ENCODE assay signal across 8 cellular contexts in genomic region chr10:100184426-100185219, GRCh38. TPM values are rescaled to one million over a fixed set of nuclear protein-coding genes. Genes with fewer than 3 reads are reported as not detected.
DNase-seq lines count a peak whose midpoint lies in the region; ATAC-seq and TF ChIP-seq lines count a peak whose summit lies in the region.

No MANE protein-coding gene starts in this region.

- no peak overlapping the region for H3K27ac ChIP-seq in neural progenitor cell

- H3K9ac ChIP-seq in neural progenitor cell, result peak overlapping the region; percentile 44

- no peaks in the 10 kb centered on the region for H3K9me3 ChIP-seq in neural progenitor cell (ENCODE audit: low read depth)

- peaks cover 17% of the 10 kb centered on the region for H3K4me1 ChIP-seq in neural progenitor cell

- peak overlapping the region; percentile 83 for H2AFZ ChIP-seq in neural progenitor cell (replicated peaks)

- H3K79me2 ChIP-seq in neural progenitor cell (ENCODE audit: low read depth), result peaks cover 42% of the 10 kb centered on the region

- peaks cover 4% of the 10 kb centered on the region for H3K27me3 Mint-ChIP-seq in neural progenitor cell (ENCODE audit: insufficient read depth, low read depth)

- DNase-seq in D341Med (ENCODE audit: low spot score) (peak; percentile 30), HFF-Myc (ENCODE audit: extremely low read depth, low read depth) (no peak), SK-N-DZ (ENCODE audit: low spot score) (peak; percentile 44), epithelial cell of esophagus (ENCODE audit: low read depth) (peak; percentile 30), neural progenitor cell (ENCODE audit: low spot score) (peak; percentile 45), cortex of kidney (lab: John Stamatoyannopoulos, UW) (no peak)

- peaks cover 13% of the 10 kb centered on the region for H3K36me3 ChIP-seq in neural progenitor cell

- no peaks in the 10 kb centered on the region for H3K9me3 Mint-ChIP-seq in neural progenitor cell

- ATAC-seq in GM21423 (IDR thresholded peaks at IDR 0.05; ENCODE audit: unreplicated experiment), result no peak
- no peak for ATAC-seq in GM19324 (IDR thresholded peaks at IDR 0.05; ENCODE audit: low FRiP score, unreplicated experiment)

- peak overlapping the region; percentile 97 for H3K4me3 ChIP-seq in HFF-Myc (replicated peaks; ENCODE audit: low read depth, low read length)
- peak overlapping the region; percentile 97 for H3K4me3 ChIP-seq in epithelial cell of esophagus (ENCODE audit: low read length)
- H3K4me3 ChIP-seq in neural progenitor cell, result peak overlapping the region; percentile 55

- H3K4me2 ChIP-seq in neural progenitor cell, result peak overlapping the region; percentile 84

- peak overlapping the region; percentile 46 for H3K27ac Mint-ChIP-seq in neural progenitor cell

- no peaks in the 10 kb centered on the region for H4K20me1 ChIP-seq in neural progenitor cell (ENCODE audit: low read depth)

- H3K36me3 Mint-ChIP-seq in neural progenitor cell, result peaks cover 10% of the 10 kb centered on the region

- peaks cover 27% of the 10 kb centered on the region for H3K4me1 Mint-ChIP-seq in neural progenitor cell

- TF ChIP-seq CTCF in HFF-Myc (IDR thresholded peaks at IDR 0.05; ENCODE audit: low read depth, low read length, missing control alignments) (no peak), epithelial cell of esophagus (IDR thresholded peaks at IDR 0.05; ENCODE audit: insufficient read depth, low read depth, low read length, missing control alignments) (no peak), neural progenitor cell (IDR thresholded peaks at IDR 0.05) (no peak)

- no peaks in the 10 kb centered on the region for H3K27me3 ChIP-seq in neural progenitor cell

- H3K4me3 Mint-ChIP-seq in neural progenitor cell, result peak overlapping the region; percentile 99

- H3F3A ChIP-seq in neural progenitor cell (ENCODE audit: low read depth), result peaks cover 16% of the 10 kb centered on the region

RNA-seq across cellular contexts. Expression of gene ERLIN1, which starts 1.2 kb away (rescaled TPM):
- polyA plus RNA-seq in SK-N-DZ (2014; cell fraction: cytosol; rRNA removed), result 24.0 and 26.3 TPM in 2 replicates
- 17.2 and 18.2 TPM in 2 replicates for polyA plus RNA-seq in SK-N-DZ (2014; cell fraction: nucleus; rRNA removed)
- total RNA-seq in neural progenitor cell (ENCODE audit: low replicate concordance), result 31.2 and 35.7 TPM in 2 replicates

RNA-seq across cellular contexts. Expression of gene CHUK, which starts 44.8 kb away (rescaled TPM):
- 30.9 and 32.0 TPM in 2 replicates for polyA plus RNA-seq in SK-N-DZ (2014; cell fraction: cytosol; rRNA removed)
- 41.7 and 42.6 TPM in 2 replicates for polyA plus RNA-seq in SK-N-DZ (2014; cell fraction: nucleus; rRNA removed)
- total RNA-seq in neural progenitor cell (ENCODE audit: low replicate concordance), result 21.6 and 34.1 TPM in 2 replicates

Comparison
In these comparisons a context has a peak if more than half of its experiments do, and no peak if none do; other contexts are left out.
1. DNase-seq: peak in D341Med (single experiment), SK-N-DZ (single experiment), epithelial cell of esophagus (single experiment) and neural progenitor cell (single experiment); none in HFF-Myc (single experiment) and cortex of kidney (single experiment).
2. Peak in every context shown above with its lines, with median percentiles within 50 percentile points of each other: H3K4me3 ChIP-seq.